In the genomic region with DNA sequence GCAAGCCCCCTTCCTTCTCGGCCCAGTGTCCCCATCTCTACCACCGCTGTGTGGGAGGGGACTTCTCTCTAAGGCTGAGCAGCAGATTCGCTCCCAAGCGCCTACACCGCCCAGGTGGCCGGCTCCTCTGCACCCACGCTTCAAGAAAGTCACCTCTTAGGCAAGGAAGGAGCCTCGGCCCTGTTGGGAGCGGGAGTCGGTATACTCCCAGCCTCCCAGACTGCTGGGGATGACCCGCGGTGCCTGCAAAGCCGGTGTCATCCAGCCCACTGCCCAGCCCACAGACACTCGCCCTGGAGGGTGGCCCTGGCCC, we compare ENCODE assay signal across 9 cellular contexts. TPM values are rescaled to one million over a fixed set of nuclear protein-coding genes. Genes with fewer than 3 reads are reported as not detected.
A peak's percentile ranks its signal among the peaks of the same experiment; 100 is the strongest.
DNase-seq lines count a peak whose midpoint lies in the region; ATAC-seq and TF ChIP-seq lines count a peak whose summit lies in the region.
"Had no signal": no experiment of that assay in that cellular context is flagged by ENCODE, and none has a peak within 500 bp of the region (broad histone marks: within the 10 kb centered on the region; RNA-seq: fewer than 3 reads in every experiment).

No MANE protein-coding gene starts in this region.

- DNase-seq in cardiac muscle cell (ENCODE audit: low read depth in 1 of 2, low spot score in 1 of 2) = peak in 1 of 2 donors; percentile 13
- no peak for DNase-seq in Right ventricle myocardium superior
- DNase-seq in brain microvascular endothelial cell = no peak
- DNase-seq in mucosa of descending colon = no peak
- no peak for DNase-seq in stimulated activated CD4-positive, alpha-beta T cell treated with anti-CD3 and anti-CD28 coated beads, Interleukin-1b, Interleukin-23, amount 100 ng/mL, for 48 hours
- DNase-seq in stimulated activated CD8-positive, alpha-beta memory T cell treated with anti-CD3 and anti-CD28 coated beads, Interleukin-4, amount 100 ng/mL, for 48 hours = no peak
- DNase-seq in NCI-H1105 (lab: John Stamatoyannopoulos, UW) = no peak
- DNase-seq: DMS153 had no signal

- intact Hi-C loops in Right ventricle myocardium superior (cut with DNase I) (no loop called here), mucosa of descending colon (cut with DNase I, micrococcal nuclease) (no loop called here)

- H3K27me3 ChIP-seq in cardiac muscle cell (no peaks in the 10 kb centered on the region), brain microvascular endothelial cell (replicated peaks) (no peaks in the 10 kb centered on the region)

- H3K4me3 ChIP-seq in cardiac muscle cell (peak overlapping the region; percentile 54), brain microvascular endothelial cell (ENCODE audit: low read depth, low read length) (peak overlapping the region; percentile 46), mucosa of descending colon (no peak overlapping the region), urinary bladder (ENCODE audit: low read depth, low read length) (peak overlapping the region; percentile 32)

- no peak for TF ChIP-seq CTCF in cardiac muscle cell (IDR thresholded peaks at IDR 0.05; ENCODE audit: low read depth, low read length)
- TF ChIP-seq CTCF in brain microvascular endothelial cell (IDR thresholded peaks at IDR 0.05; ENCODE audit: low read depth, low read length, missing control alignments) = no peak
- no peak for TF ChIP-seq CTCF in mucosa of descending colon (IDR thresholded peaks at IDR 0.05)

- H3K9me3 ChIP-seq in cardiac muscle cell (ENCODE audit: low read depth) (no peaks in the 10 kb centered on the region), mucosa of descending colon (no peaks in the 10 kb centered on the region)

- WGBS in urinary bladder = 45% methylated on average over 14 of the region's 14 CpGs

- no peak overlapping the region for H3K27ac ChIP-seq in cardiac muscle cell
- H3K27ac ChIP-seq in brain microvascular endothelial cell = no peak overlapping the region
- H3K27ac ChIP-seq in urinary bladder (ENCODE audit: low read depth) = no peak overlapping the region

- in situ Hi-C loops in brain microvascular endothelial cell (cut with HindIII; ENCODE audit: low pct_ligation_motif_present, low sequenced_read_pairs) = no loop called here

- H3K4me1 ChIP-seq in cardiac muscle cell (ENCODE audit: low read depth) (peaks cover 5% of the 10 kb centered on the region), mucosa of descending colon (ENCODE audit: low read depth) (peaks cover 5% of the 10 kb centered on the region), urinary bladder (ENCODE audit: insufficient read depth) (no peaks in the 10 kb centered on the region)

- no peaks in the 10 kb centered on the region for H3K36me3 ChIP-seq in cardiac muscle cell
- no peaks in the 10 kb centered on the region for H3K36me3 ChIP-seq in brain microvascular endothelial cell (replicated peaks)
- no peaks in the 10 kb centered on the region for H3K36me3 ChIP-seq in mucosa of descending colon (ENCODE audit: low read depth)
- H3K36me3 ChIP-seq in urinary bladder (ENCODE audit: insufficient read depth) = no peaks in the 10 kb centered on the region

- no peak for ATAC-seq in Right ventricle myocardium superior (ENCODE audit: poor library complexity)
- ATAC-seq in mucosa of descending colon = peak; percentile 39

RNA-seq across cellular contexts. Expression of a gene that starts 0.5 kb away (rescaled TPM):
- 0.14 and 0.57 TPM in 2 replicates for total RNA-seq in cardiac muscle cell
- 0.67 TPM in 1 of 2 replicates, not detected in the other for polyA plus RNA-seq in cardiac muscle cell
- not detected for total RNA-seq in Right ventricle myocardium superior
- total RNA-seq in mucosa of descending colon = 1 to 10 TPM in 1 of 3 donors, under 1 TPM in 1, not detected in 1; 0.29 to 2.4 TPM
- total RNA-seq in urinary bladder = 0.53 TPM
- 0.60 TPM for polyA plus RNA-seq in urinary bladder

RNA-seq across cellular contexts. Expression of a gene that starts 19.7 kb away (rescaled TPM):
- total RNA-seq in cardiac muscle cell (2.9 and 6.9 TPM in 2 replicates), Right ventricle myocardium superior (0.13 TPM), mucosa of descending colon (10 to 100 TPM in 1 of 3 donors, 1 to 10 TPM in 2; 1.9 to 13.9 (median 4.8) TPM), urinary bladder (4.7 TPM)
- polyA plus RNA-seq in cardiac muscle cell (1.7 and 2.8 TPM in 2 replicates), urinary bladder (2.6 TPM)
